ENCODE assay signal across 8 cellular contexts in the genomic region with DNA sequence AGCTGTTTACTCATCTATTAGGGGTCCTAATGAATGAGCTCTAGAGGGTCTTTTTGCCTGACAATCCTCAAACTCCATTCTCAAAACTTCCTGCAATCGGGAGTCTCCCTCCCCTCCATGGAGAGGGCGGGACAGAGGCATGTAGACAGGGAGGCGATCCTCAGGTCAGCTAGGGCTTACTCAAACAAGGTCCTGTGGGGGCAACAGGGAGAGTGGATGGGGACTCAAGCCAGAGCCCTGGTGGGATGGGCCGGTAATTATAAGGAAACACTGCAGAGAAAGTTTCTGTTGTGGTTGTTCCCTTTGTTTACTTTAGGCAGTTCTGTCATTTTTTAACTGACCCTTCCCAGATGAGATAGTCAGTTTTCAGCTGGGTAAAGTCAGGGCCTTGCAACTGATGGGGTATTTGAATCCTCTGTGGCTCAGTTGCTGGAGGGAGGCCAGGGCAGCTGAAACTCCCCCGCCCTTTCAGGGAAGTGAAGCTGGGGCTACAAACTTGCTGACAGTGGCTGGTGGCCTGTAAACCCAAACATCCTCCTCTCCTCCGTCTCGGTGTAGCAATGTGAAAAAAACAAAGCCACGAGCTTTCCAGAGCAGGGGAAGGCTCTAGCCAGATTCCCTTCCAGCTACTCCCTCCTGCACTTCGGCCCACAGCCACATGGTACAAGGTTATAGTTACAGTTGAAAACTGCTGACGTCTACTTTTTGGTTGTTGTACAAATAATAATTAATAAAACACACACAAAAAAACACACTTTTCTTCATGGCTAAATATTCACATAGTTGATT. TPM values are rescaled to one million over a fixed set of nuclear protein-coding genes. Genes with fewer than 3 reads are reported as not detected.
DNase-seq lines count a peak whose midpoint lies in the region; ATAC-seq and TF ChIP-seq lines count a peak whose summit lies in the region.
"Not testable (repeated sequence)": the region's sequence is repeated elsewhere in the genome, so short reads cannot be mapped to it uniquely, and the experiment has no call there.

No MANE protein-coding gene starts in this region.

- H3K27me3 ChIP-seq in lung (ENCODE audit: control insufficient read depth, insufficient read depth); skeletal muscle tissue (ENCODE audit: control insufficient read depth in 3 of 3, insufficient read depth in 3 of 3, low read length in 3 of 3): not testable (repeated sequence)

- not testable (repeated sequence) for TF ChIP-seq POLR2A in NB4 (IDR thresholded peaks at IDR 0.05; ENCODE audit: extremely low read depth, insufficient read length)

- not testable (repeated sequence) for H3K36me3 Mint-ChIP-seq in activated CD8-positive, alpha-beta T cell treated with anti-CD3 and anti-CD28 coated beads, Interleukin-2, amount 10 ng/mL, durations not matched to agents 7 days and 5 days (ENCODE audit: low read depth)

- H3K4me3 ChIP-seq in NB4 (ENCODE audit: low read depth, low read length); lung; skeletal muscle tissue (ENCODE audit: low read length in 3 of 3): not testable (repeated sequence)

- ATAC-seq in GM19395 (IDR thresholded peaks at IDR 0.05; ENCODE audit: unreplicated experiment) (peak; percentile 76), HG02943 (IDR thresholded peaks at IDR 0.05; ENCODE audit: low read depth, unreplicated experiment) (peak; percentile 64), lung (ENCODE audit: insufficient read depth, low FRiP score) (peak; percentile 75)
- peak; percentile 59 for ATAC-seq in activated CD8-positive, alpha-beta T cell treated with anti-CD3 and anti-CD28 coated beads, Interleukin-2, amount 10 ng/mL, durations not matched to agents 7 days and 5 days

- not testable (repeated sequence) for H3K4me1 ChIP-seq in lung (ENCODE audit: control insufficient read depth in 2 of 2, insufficient read depth in 2 of 2, low read length in 2 of 2); skeletal muscle tissue (ENCODE audit: control insufficient read depth in 3 of 3, insufficient read depth in 3 of 3, low read length in 3 of 3)

- H3K36me3 ChIP-seq in lung (ENCODE audit: control insufficient read depth in 2 of 2, insufficient read depth in 2 of 2, low read length in 2 of 2); skeletal muscle tissue (ENCODE audit: control insufficient read depth in 3 of 3, insufficient read depth in 3 of 3, low read length in 3 of 3): not testable (repeated sequence)

- not testable (repeated sequence) for H3K9me3 ChIP-seq in lung (ENCODE audit: control insufficient read depth in 2 of 2, insufficient read depth in 1 of 2, low read length in 1 of 2); skeletal muscle tissue (ENCODE audit: control insufficient read depth in 3 of 3, low read length in 3 of 3)

- H3K4me1 Mint-ChIP-seq in activated CD8-positive, alpha-beta T cell treated with anti-CD3 and anti-CD28 coated beads, Interleukin-2, amount 10 ng/mL, durations not matched to agents 7 days and 5 days (ENCODE audit: low read depth): peaks cover 20% of the 10 kb centered on the region

- CTCF ChIA-PET in activated CD8-positive, alpha-beta T cell treated with anti-CD3 and anti-CD28 coated beads, Interleukin-2, amount 10 ng/mL, durations not matched to agents 7 days and 5 days (lab: Charles Lee): not testable (repeated sequence)

- H3K9me3 Mint-ChIP-seq in activated CD8-positive, alpha-beta T cell treated with anti-CD3 and anti-CD28 coated beads, Interleukin-2, amount 10 ng/mL, durations not matched to agents 7 days and 5 days (ENCODE audit: insufficient read depth): not testable (repeated sequence)

- not testable (repeated sequence) for H3K4me3 Mint-ChIP-seq in activated CD8-positive, alpha-beta T cell treated with anti-CD3 and anti-CD28 coated beads, Interleukin-2, amount 10 ng/mL, durations not matched to agents 7 days and 5 days

- 22 to 26% methylated on average over 8 to 9 of the region's 10 CpGs for WGBS in lung, 2 donors

- H3K27ac ChIP-seq in lung (ENCODE audit: low read depth in 1 of 2, low read length in 1 of 2): not testable (repeated sequence)
- peak overlapping the region; percentile 25 for H3K27ac ChIP-seq in skeletal muscle tissue (ENCODE audit: low read depth, low read length)

- peak; percentile 58 for DNase-seq in Ammon's horn (ENCODE audit: low spot score)
- peak; percentile 74 for DNase-seq in NB4 (ENCODE audit: low read depth)
- DNase-seq in activated CD8-positive, alpha-beta T cell treated with anti-CD3 and anti-CD28 coated beads, Interleukin-2, amount 10 ng/mL, durations not matched to agents 7 days and 5 days: peak; percentile 32
- DNase-seq in fibroblast of peridontal ligament (ENCODE audit: extremely low read depth): peak; percentile 86
- peak; percentile 60 for DNase-seq in lung (ENCODE audit: low spot score)

- not testable (repeated sequence) for H3K27me3 Mint-ChIP-seq in activated CD8-positive, alpha-beta T cell treated with anti-CD3 and anti-CD28 coated beads, Interleukin-2, amount 10 ng/mL, durations not matched to agents 7 days and 5 days (ENCODE audit: low read depth)

- H3K9ac ChIP-seq in skeletal muscle tissue (ENCODE audit: low read depth in 1 of 3, low read length in 3 of 3): not testable (repeated sequence)

- POLR2A ChIA-PET in activated CD8-positive, alpha-beta T cell treated with anti-CD3 and anti-CD28 coated beads, Interleukin-2, amount 10 ng/mL, durations not matched to agents 7 days and 5 days (lab: Charles Lee): not testable (repeated sequence)

- not testable (repeated sequence) for TF ChIP-seq CTCF in NB4 (IDR thresholded peaks at IDR 0.05; ENCODE audit: low read depth, low read length); lung (IDR thresholded peaks at IDR 0.05; ENCODE audit: control extremely low read depth, extremely low read depth)

- not testable (repeated sequence) for H3K27ac Mint-ChIP-seq in activated CD8-positive, alpha-beta T cell treated with anti-CD3 and anti-CD28 coated beads, Interleukin-2, amount 10 ng/mL, durations not matched to agents 7 days and 5 days

RNA-seq across cellular contexts. Expression of a gene that starts 44.5 kb away (rescaled TPM):
- total RNA-seq in activated CD8-positive, alpha-beta T cell treated with anti-CD3 and anti-CD28 coated beads, Interleukin-2, amount 10 ng/mL, durations not matched to agents 7 days and 5 days: 10 to 100 TPM; 21.9 to 22.4 TPM
- total RNA-seq in lung: 10 to 100 TPM; 27.0 to 50.8 TPM
- polyA plus RNA-seq in lung: 10 to 100 TPM; 20.6 to 24.4 TPM
- total RNA-seq in skeletal muscle tissue: 26.6 TPM

Comparison
In these comparisons a context has a peak if more than half of its experiments do, and no peak if none do; other contexts are left out.
1. DNase-seq: peak in every context shown above with its lines; median percentile 86 in fibroblast of peridontal ligament; 74 in NB4; 60 in lung; 58 in Ammon's horn; 32 in activated CD8-positive, alpha-beta T cell treated with anti-CD3 and anti-CD28 coated beads, Interleukin-2, amount 10 ng/mL, durations not matched to agents 7 days and 5 days.